Comparison of ENCODE assay signal across 13 cellular contexts in genomic region chr3:189316296-189317019, GRCh38.
A peak's percentile ranks its signal among the peaks of the same experiment; 100 is the strongest.
DNase-seq lines count a peak whose midpoint lies in the region; ATAC-seq and TF ChIP-seq lines count a peak whose summit lies in the region.
"Had no signal": no experiment of that assay in that cellular context is flagged by ENCODE, and none has a peak within 500 bp of the region (broad histone marks: within the 10 kb centered on the region; RNA-seq: fewer than 3 reads in every experiment).

No MANE protein-coding gene starts in this region.

- intact Hi-C loops in upper lobe of right lung (cut with DNase I): no loop called here

- no peaks in the 10 kb centered on the region for H3K27me3 ChIP-seq in cardiac muscle cell
- no peaks in the 10 kb centered on the region for H3K27me3 ChIP-seq in right atrium auricular region
- H3K27me3 ChIP-seq in upper lobe of right lung: no peaks in the 10 kb centered on the region

- H3K36me3 ChIP-seq in cardiac muscle cell: no peaks in the 10 kb centered on the region
- H3K36me3 ChIP-seq in right atrium auricular region: no peaks in the 10 kb centered on the region
- H3K36me3 ChIP-seq in upper lobe of right lung: no peaks in the 10 kb centered on the region

- peak in 1 of 2 donors; percentile 60 for DNase-seq in cardiac muscle cell (ENCODE audit: low read depth in 1 of 2, low spot score in 1 of 2)
- no peak for DNase-seq in right atrium auricular region (ENCODE audit: low spot score)
- peak; percentile 29 for DNase-seq in NCI-H345 treated with DMSO at 0.1 percent for 48 hours (lab: John Stamatoyannopoulos, UW; ENCODE audit: unreplicated experiment)
- DNase-seq in iPS-NIHi11 (ENCODE audit: low spot score): peak; percentile 44
- DNase-seq in upper lobe of right lung: no peak
- DNase-seq in medulla oblongata (ENCODE audit: extremely low spot score): no peak
- no peak for DNase-seq in kidney glomerular epithelial cell (lab: John Stamatoyannopoulos, UW)
- no peak for DNase-seq in NAMALWA (ENCODE audit: low spot score)
- DNase-seq: caudate nucleus; foreskin melanocyte; NCI-H526 treated with DMSO at 0.1 percent for 48 hours; stimulated activated CD4-positive, alpha-beta T cell treated with anti-CD3 and anti-CD28 coated beads, Interleukin-15, amount 100 ng/mL, for 24 hours; stimulated activated naive CD4-positive, alpha-beta T cell treated with Interleukin-2 at 50 U/mL for 16 hours had no signal

- H3K4me1 ChIP-seq in cardiac muscle cell (ENCODE audit: low read depth) (peaks cover 28% of the 10 kb centered on the region), right atrium auricular region (no peaks in the 10 kb centered on the region), upper lobe of right lung (no peaks in the 10 kb centered on the region)

- peak; percentile 93 for ATAC-seq in upper lobe of right lung

- H3K9me3 ChIP-seq in cardiac muscle cell (ENCODE audit: low read depth) (no peaks in the 10 kb centered on the region), right atrium auricular region (no peaks in the 10 kb centered on the region), upper lobe of right lung (no peaks in the 10 kb centered on the region)

- peak overlapping the region; percentile 82 for H3K27ac ChIP-seq in cardiac muscle cell
- no peak overlapping the region for H3K27ac ChIP-seq in right atrium auricular region
- peak overlapping the region; percentile 14 for H3K27ac ChIP-seq in upper lobe of right lung

- no peak overlapping the region for H3K4me3 ChIP-seq in cardiac muscle cell
- no peak overlapping the region for H3K4me3 ChIP-seq in right atrium auricular region
- H3K4me3 ChIP-seq in upper lobe of right lung: no peak overlapping the region

- no peak for TF ChIP-seq CTCF in cardiac muscle cell (IDR thresholded peaks at IDR 0.05; ENCODE audit: low read depth, low read length)
- no peak for TF ChIP-seq CTCF in right atrium auricular region (IDR thresholded peaks at IDR 0.05)
- TF ChIP-seq CTCF in upper lobe of right lung (IDR thresholded peaks at IDR 0.05): no peak

Comparison
In these comparisons a context has a peak if more than half of its experiments do, and no peak if none do; other contexts are left out.
1. H3K27ac ChIP-seq: peak in cardiac muscle cell (single experiment) and upper lobe of right lung (single experiment); none in right atrium auricular region (0 of 2).
2. DNase-seq: peak in NCI-H345 treated with DMSO at 0.1 percent for 48 hours (single experiment) and iPS-NIHi11 (single experiment); none in right atrium auricular region (single experiment), upper lobe of right lung (single experiment), medulla oblongata (single experiment), kidney glomerular epithelial cell (single experiment) and NAMALWA (single experiment).